Comparison of ENCODE assay signal across 16 cellular contexts in the genomic region with DNA sequence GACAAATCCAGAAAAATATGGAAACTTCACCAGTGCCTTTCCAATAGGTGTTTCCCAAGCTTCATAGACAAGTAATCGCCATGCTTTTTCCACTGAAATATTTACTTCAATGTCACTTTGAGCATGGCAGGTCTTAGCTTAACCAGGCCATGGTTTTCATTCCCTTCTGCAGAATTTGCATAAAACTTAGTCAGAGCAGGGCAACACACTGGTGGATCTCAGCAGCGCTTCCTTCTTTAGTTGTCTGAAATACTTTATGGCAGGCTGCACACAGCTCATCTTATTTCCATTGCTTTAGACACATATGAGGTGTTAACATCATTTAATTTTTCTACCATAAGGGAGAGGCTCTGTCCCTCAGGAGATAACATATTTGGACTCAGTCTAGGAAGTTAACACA.
DNase-seq lines count a peak whose midpoint lies in the region; ATAC-seq and TF ChIP-seq lines count a peak whose summit lies in the region.
"Had no signal": no experiment of that assay in that cellular context is flagged by ENCODE, and none has a peak within 500 bp of the region (broad histone marks: within the 10 kb centered on the region; RNA-seq: fewer than 3 reads in every experiment).

No MANE protein-coding gene starts in this region.

- H3K36me3 Mint-ChIP-seq in glutamatergic neuron (ENCODE audit: unreplicated experiment), result no peaks in the 10 kb centered on the region
- H3K36me3 Mint-ChIP-seq: activated naive CD4-positive, alpha-beta T cell treated with anti-CD3 and anti-CD28 coated beads, Interleukin-2, amount 50 U/mL, for 24 hours had no signal

- no peak overlapping the region for H4K8ac ChIP-seq in trophoblast cell (ENCODE audit: low read depth, low read length)

- no peaks in the 10 kb centered on the region for H3K27me3 ChIP-seq in trophoblast cell (ENCODE audit: insufficient read depth, low read length)
- H3K27me3 ChIP-seq: Peyer's patch had no signal

- no peak for TF ChIP-seq CTCF in glutamatergic neuron (IDR thresholded peaks at IDR 0.05; ENCODE audit: partially characterized antibody, unreplicated experiment)

- H2BK12ac ChIP-seq in trophoblast cell (ENCODE audit: low read length), result no peak overlapping the region

- no peak for DNase-seq in glutamatergic neuron
- no peak for DNase-seq in trophoblast cell
- DNase-seq in activated T-cell treated with anti-CD3 and anti-CD28 coated beads, Interleukin-2, amount 50 U/mL, for 1 hour, result no peak
- no peak for DNase-seq in left colon
- DNase-seq: activated CD4-positive, alpha-beta T cell treated with anti-CD3 and anti-CD28 coated beads, Interleukin-2, amount 50 U/mL, for 4 hours; DMS79; mesenchymal stem cell; NCI-H2171; occipital lobe; Peyer's patch had no signal

- no peak overlapping the region for H3K14ac ChIP-seq in trophoblast cell (ENCODE audit: low read length)

- no CpG with 5 or more reads among the region's 2 CpGs for WGBS in trophoblast cell (ENCODE audit: extremely low coverage, insufficient coverage, insufficient read length)

- H2BK5ac ChIP-seq in trophoblast cell (ENCODE audit: low read depth, low read length, poor library complexity), result no peak overlapping the region

- no peak for TF ChIP-seq POLR2A in GM18505 (IDR thresholded peaks at IDR 0.05; ENCODE audit: borderline replicate concordance, extremely low read depth, insufficient read depth, insufficient read length)

- H3K9me3 Mint-ChIP-seq in glutamatergic neuron (ENCODE audit: unreplicated experiment), result no peaks in the 10 kb centered on the region
- H3K9me3 Mint-ChIP-seq: activated naive CD4-positive, alpha-beta T cell treated with anti-CD3 and anti-CD28 coated beads, Interleukin-2, amount 50 U/mL, for 24 hours had no signal

- no peak overlapping the region for H3K9ac ChIP-seq in trophoblast cell (ENCODE audit: low read length)

- no peak overlapping the region for H3K27ac ChIP-seq in trophoblast cell (ENCODE audit: low read depth, low read length)
- H3K27ac ChIP-seq: Peyer's patch had no signal

- H3K4me2 ChIP-seq in trophoblast cell (ENCODE audit: low read length), result no peak overlapping the region

- no peak overlapping the region for H3K27ac Mint-ChIP-seq in glutamatergic neuron (ENCODE audit: unreplicated experiment)
- H3K27ac Mint-ChIP-seq: activated naive CD4-positive, alpha-beta T cell treated with anti-CD3 and anti-CD28 coated beads, Interleukin-2, amount 50 U/mL, for 24 hours; T-helper 1 cell treated with Interleukin-12 subunit alpha and Interleukin-12 subunit beta and Interleukin-4 antibody, amounts not matched to agents 30 μg/mL and 1 μg/mL, for 36 hours had no signal

- H3K79me1 ChIP-seq in trophoblast cell (ENCODE audit: low read length), result no peaks in the 10 kb centered on the region

- no peaks in the 10 kb centered on the region for H3K4me1 Mint-ChIP-seq in glutamatergic neuron (ENCODE audit: low read depth, unreplicated experiment)

- H4K12ac ChIP-seq in trophoblast cell (ENCODE audit: low read depth, low read length), result no peak overlapping the region

- H3K23ac ChIP-seq in trophoblast cell (ENCODE audit: low read length), result no peak overlapping the region

- H3K4me1 ChIP-seq in trophoblast cell (ENCODE audit: control insufficient read depth in 1 of 2, insufficient read depth in 2 of 2, low read length in 2 of 2), result no peaks in the 10 kb centered on the region
- H3K4me1 ChIP-seq: Peyer's patch had no signal

- no peak overlapping the region for H3K4me3 ChIP-seq in trophoblast cell (ENCODE audit: low read depth, low read length)
- H3K4me3 ChIP-seq: Peyer's patch had no signal

- H3K27me3 Mint-ChIP-seq in glutamatergic neuron (ENCODE audit: unreplicated experiment), result no peaks in the 10 kb centered on the region
- H3K27me3 Mint-ChIP-seq: activated naive CD4-positive, alpha-beta T cell treated with anti-CD3 and anti-CD28 coated beads, Interleukin-2, amount 50 U/mL, for 24 hours had no signal

- intact Hi-C loops in left colon (cut with DNase I, micrococcal nuclease), result no loop called here

- no peak overlapping the region for H3K4ac ChIP-seq in trophoblast cell (ENCODE audit: low read depth, low read length)

- H3K9me3 ChIP-seq in trophoblast cell (ENCODE audit: insufficient read depth, low read depth, low read length), result no peaks in the 10 kb centered on the region
- H3K9me3 ChIP-seq: Peyer's patch had no signal

- H3K18ac ChIP-seq in trophoblast cell (ENCODE audit: low read length), result no peak overlapping the region

- H3K36me3 ChIP-seq in trophoblast cell (ENCODE audit: control insufficient read depth in 1 of 2, insufficient read depth in 2 of 2, low read length in 2 of 2), result no peaks in the 10 kb centered on the region
- H3K36me3 ChIP-seq: Peyer's patch had no signal

- no peak overlapping the region for H2AK5ac ChIP-seq in trophoblast cell (ENCODE audit: low read length)

- no peak overlapping the region for H4K91ac ChIP-seq in trophoblast cell (ENCODE audit: low read depth, low read length)

- no peak overlapping the region for H3K4me3 Mint-ChIP-seq in glutamatergic neuron (ENCODE audit: unreplicated experiment)
- H3K4me3 Mint-ChIP-seq: activated naive CD4-positive, alpha-beta T cell treated with anti-CD3 and anti-CD28 coated beads, Interleukin-2, amount 50 U/mL, for 24 hours; T-helper 1 cell treated with Interleukin-12 subunit alpha and Interleukin-12 subunit beta and Interleukin-4 antibody, amounts not matched to agents 30 μg/mL and 1 μg/mL, for 36 hours had no signal

- no peak overlapping the region for H2AFZ ChIP-seq in trophoblast cell (ENCODE audit: insufficient read depth, low read length, poor library complexity)

- ATAC-seq in GM18505 (IDR thresholded peaks at IDR 0.05; ENCODE audit: unreplicated experiment) (peak; percentile 87), GM19452 (IDR thresholded peaks at IDR 0.05; ENCODE audit: unreplicated experiment) (peak; percentile 91), HG02759 (IDR thresholded peaks at IDR 0.05; ENCODE audit: unreplicated experiment) (peak; percentile 84), HG03460 (IDR thresholded peaks at IDR 0.05; ENCODE audit: unreplicated experiment) (peak; percentile 86), left colon (no peak)

- H3K79me2 ChIP-seq in trophoblast cell (ENCODE audit: control insufficient read depth, insufficient read depth, low read length, poor library complexity), result no peaks in the 10 kb centered on the region

- H2BK120ac ChIP-seq in trophoblast cell (ENCODE audit: insufficient read depth, low read length, poor library complexity), result no peak overlapping the region
